ENCODE assay signal across 8 cellular contexts in the genomic region with DNA sequence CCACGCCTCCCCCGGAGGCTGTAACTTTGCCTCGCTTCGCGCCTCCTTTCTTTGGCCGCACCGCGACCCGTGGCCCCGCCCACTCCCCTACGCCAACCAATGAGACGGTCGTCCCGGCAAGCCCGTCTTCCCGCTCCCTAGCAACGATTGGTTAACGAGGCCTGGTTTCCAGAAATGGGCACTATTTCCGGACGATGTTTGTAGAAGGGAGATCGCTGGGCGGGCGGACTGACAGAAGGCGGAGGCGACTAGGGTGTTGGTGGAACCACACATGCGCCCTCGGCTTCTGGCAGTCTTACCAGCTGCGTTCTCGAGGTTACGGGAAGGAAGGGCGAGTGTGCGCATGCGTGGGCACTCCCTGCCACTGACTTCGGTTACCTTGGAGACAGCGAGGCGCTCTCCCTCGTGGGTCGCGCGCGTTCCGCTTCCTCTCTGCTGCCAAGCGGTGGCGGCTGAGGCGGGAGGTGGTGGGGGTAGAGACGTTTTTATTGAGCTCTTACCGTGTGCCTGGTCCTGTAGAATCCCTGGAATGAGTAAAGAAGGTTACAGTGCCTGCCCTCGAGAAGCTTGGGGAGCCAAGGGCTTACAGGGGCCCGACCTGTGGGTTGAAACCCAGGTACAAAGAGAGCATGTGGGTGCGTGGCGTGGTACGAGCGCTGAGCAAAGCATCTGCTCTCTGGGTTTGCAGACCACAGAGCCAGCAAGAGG. TPM values are rescaled to one million over a fixed set of nuclear protein-coding genes. Genes with fewer than 3 reads are reported as not detected.
A peak's percentile ranks its signal among the peaks of the same experiment; 100 is the strongest.
DNase-seq lines count a peak whose midpoint lies in the region; ATAC-seq and TF ChIP-seq lines count a peak whose summit lies in the region.

No MANE protein-coding gene starts in this region.

- no peaks in the 10 kb centered on the region for H3K9me3 ChIP-seq in testis

- H3K27ac Mint-ChIP-seq in activated naive CD8-positive, alpha-beta T cell = peak overlapping the region; percentile 95

- no peak for TF ChIP-seq CTCF in omental fat pad (IDR thresholded peaks at IDR 0.05)
- no peak for TF ChIP-seq CTCF in testis (IDR thresholded peaks at IDR 0.05)

- peaks cover 40% of the 10 kb centered on the region for H3K4me1 ChIP-seq in testis

- no peaks in the 10 kb centered on the region for H3K9me3 Mint-ChIP-seq in activated naive CD8-positive, alpha-beta T cell (ENCODE audit: low read depth)

- intact Hi-C loops in testis (cut with DNase I; ENCODE audit: low total_unique reads) = no loop called here

- H3K4me3 Mint-ChIP-seq in activated naive CD8-positive, alpha-beta T cell = peak overlapping the region; percentile 90

- no peaks in the 10 kb centered on the region for H3K27me3 ChIP-seq in testis

- 0 to 1% methylated on average over 6 to 49 of the region's 53 CpGs for WGBS in testis, 2 donors

- ATAC-seq in HG02623 (IDR thresholded peaks at IDR 0.05; ENCODE audit: unreplicated experiment) (peak; percentile 75), SK-N-SH treated with all-trans-retinoic acid at 6 μM for 48 hours (peak; percentile 74), omental fat pad (ENCODE audit: low FRiP score) (peak; percentile 91)

- TF ChIP-seq POLR2A in GM10847 (IDR thresholded peaks at IDR 0.05; ENCODE audit: extremely low read depth, insufficient read length) (peak; percentile 70), testis (IDR thresholded peaks at IDR 0.05) (no peak)

- peaks cover 70% of the 10 kb centered on the region for H3K4me1 Mint-ChIP-seq in activated naive CD8-positive, alpha-beta T cell (ENCODE audit: low read depth)

- peaks cover 20% of the 10 kb centered on the region for H3K36me3 Mint-ChIP-seq in activated naive CD8-positive, alpha-beta T cell

- DNase-seq in NCI-H1092 treated with DMSO at 0.1 percent for 48 hours (lab: John Stamatoyannopoulos, UW) = peak; percentile 100
- DNase-seq in glomerular visceral epithelial cell (ENCODE audit: extremely low spot score) = peak; percentile 100
- peak; percentile 98 for DNase-seq in omental fat pad (ENCODE audit: low spot score)
- DNase-seq in testis = peak; percentile 100

- H3K36me3 ChIP-seq in testis (ENCODE audit: low read depth, missing control alignments) = no peaks in the 10 kb centered on the region

- H3K4me3 ChIP-seq in testis = peak overlapping the region; percentile 68 to 78

- H3K27ac ChIP-seq in testis = peak overlapping the region; percentile 74 to 96

- no peaks in the 10 kb centered on the region for H3K27me3 Mint-ChIP-seq in activated naive CD8-positive, alpha-beta T cell

TF ChIP-seq in SK-N-SH treated with all-trans-retinoic acid at 6 μM for 48 hours, 23 proteins besides CTCF, POLR2A, EP300 and RAD21:
- TF ChIP-seq BACH2 (CRISPR knock-in tag; IDR thresholded peaks at IDR 0.05; ENCODE audit: borderline replicate concordance) (no peak), ARNTL (CRISPR knock-in tag; IDR thresholded peaks at IDR 0.05; ENCODE audit: borderline replicate concordance, low read depth) (no peak), ISL1 (CRISPR knock-in tag; IDR thresholded peaks at IDR 0.05) (no peak), ZFP30 (CRISPR knock-in tag; IDR thresholded peaks at IDR 0.05) (no peak), ZC3H10 (CRISPR knock-in tag; IDR thresholded peaks at IDR 0.05) (no peak), ZNF70 (CRISPR knock-in tag; IDR thresholded peaks at IDR 0.05) (no peak), OSR1 (CRISPR knock-in tag; IDR thresholded peaks at IDR 0.05) (no peak), SNAI2 (CRISPR knock-in tag; IDR thresholded peaks at IDR 0.05) (no peak), TOX (CRISPR knock-in tag; IDR thresholded peaks at IDR 0.05; ENCODE audit: borderline replicate concordance) (no peak), PPARA (CRISPR knock-in tag; IDR thresholded peaks at IDR 0.05; ENCODE audit: borderline replicate concordance) (no peak), ZNF565 (CRISPR knock-in tag; conservative IDR thresholded peaks at IDR 0.05; ENCODE audit: low read depth) (no peak), ZFP3 (CRISPR knock-in tag; IDR thresholded peaks at IDR 0.05) (no peak), RARB (CRISPR knock-in tag; IDR thresholded peaks at IDR 0.05) (no peak)
- TF ChIP-seq, protein P1, sequence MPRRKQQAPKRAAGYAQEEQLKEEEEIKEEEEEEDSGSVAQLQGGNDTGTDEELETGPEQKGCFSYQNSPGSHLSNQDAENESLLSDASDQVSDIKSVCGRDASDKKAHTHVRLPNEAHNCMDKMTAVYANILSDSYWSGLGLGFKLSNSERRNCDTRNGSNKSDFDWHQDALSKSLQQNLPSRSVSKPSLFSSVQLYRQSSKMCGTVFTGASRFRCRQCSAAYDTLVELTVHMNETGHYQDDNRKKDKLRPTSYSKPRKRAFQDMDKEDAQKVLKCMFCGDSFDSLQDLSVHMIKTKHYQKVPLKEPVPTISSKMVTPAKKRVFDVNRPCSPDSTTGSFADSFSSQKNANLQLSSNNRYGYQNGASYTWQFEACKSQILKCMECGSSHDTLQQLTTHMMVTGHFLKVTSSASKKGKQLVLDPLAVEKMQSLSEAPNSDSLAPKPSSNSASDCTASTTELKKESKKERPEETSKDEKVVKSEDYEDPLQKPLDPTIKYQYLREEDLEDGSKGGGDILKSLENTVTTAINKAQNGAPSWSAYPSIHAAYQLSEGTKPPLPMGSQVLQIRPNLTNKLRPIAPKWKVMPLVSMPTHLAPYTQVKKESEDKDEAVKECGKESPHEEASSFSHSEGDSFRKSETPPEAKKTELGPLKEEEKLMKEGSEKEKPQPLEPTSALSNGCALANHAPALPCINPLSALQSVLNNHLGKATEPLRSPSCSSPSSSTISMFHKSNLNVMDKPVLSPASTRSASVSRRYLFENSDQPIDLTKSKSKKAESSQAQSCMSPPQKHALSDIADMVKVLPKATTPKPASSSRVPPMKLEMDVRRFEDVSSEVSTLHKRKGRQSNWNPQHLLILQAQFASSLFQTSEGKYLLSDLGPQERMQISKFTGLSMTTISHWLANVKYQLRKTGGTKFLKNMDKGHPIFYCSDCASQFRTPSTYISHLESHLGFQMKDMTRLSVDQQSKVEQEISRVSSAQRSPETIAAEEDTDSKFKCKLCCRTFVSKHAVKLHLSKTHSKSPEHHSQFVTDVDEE (CRISPR knock-in tag; IDR thresholded peaks at IDR 0.05) = no peak
- TF ChIP-seq, protein P2, sequence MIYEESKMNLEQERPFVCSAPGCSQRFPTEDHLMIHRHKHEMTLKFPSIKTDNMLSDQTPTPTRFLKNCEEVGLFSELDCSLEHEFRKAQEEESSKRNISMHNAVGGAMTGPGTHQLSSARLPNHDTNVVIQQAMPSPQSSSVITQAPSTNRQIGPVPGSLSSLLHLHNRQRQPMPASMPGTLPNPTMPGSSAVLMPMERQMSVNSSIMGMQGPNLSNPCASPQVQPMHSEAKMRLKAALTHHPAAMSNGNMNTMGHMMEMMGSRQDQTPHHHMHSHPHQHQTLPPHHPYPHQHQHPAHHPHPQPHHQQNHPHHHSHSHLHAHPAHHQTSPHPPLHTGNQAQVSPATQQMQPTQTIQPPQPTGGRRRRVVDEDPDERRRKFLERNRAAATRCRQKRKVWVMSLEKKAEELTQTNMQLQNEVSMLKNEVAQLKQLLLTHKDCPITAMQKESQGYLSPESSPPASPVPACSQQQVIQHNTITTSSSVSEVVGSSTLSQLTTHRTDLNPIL (CRISPR knock-in tag; IDR thresholded peaks at IDR 0.05; ENCODE audit: low read depth) = no peak
- TF ChIP-seq, protein P3, sequence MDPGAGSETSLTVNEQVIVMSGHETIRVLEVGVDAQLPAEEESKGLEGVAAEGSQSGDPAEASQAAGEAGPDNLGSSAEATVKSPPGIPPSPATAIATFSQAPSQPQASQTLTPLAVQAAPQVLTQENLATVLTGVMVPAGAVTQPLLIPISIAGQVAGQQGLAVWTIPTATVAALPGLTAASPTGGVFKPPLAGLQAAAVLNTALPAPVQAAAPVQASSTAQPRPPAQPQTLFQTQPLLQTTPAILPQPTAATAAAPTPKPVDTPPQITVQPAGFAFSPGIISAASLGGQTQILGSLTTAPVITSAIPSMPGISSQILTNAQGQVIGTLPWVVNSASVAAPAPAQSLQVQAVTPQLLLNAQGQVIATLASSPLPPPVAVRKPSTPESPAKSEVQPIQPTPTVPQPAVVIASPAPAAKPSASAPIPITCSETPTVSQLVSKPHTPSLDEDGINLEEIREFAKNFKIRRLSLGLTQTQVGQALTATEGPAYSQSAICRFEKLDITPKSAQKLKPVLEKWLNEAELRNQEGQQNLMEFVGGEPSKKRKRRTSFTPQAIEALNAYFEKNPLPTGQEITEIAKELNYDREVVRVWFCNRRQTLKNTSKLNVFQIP (CRISPR knock-in tag; IDR thresholded peaks at IDR 0.05; ENCODE audit: borderline replicate concordance, low read depth) = no peak
TF ChIP-seq in SK-N-SH treated with all-trans-retinoic acid at 6 μM for 48 hours: peak in this region for 0.

RNA-seq across cellular contexts. Expression of a gene that starts 0.4 kb away (rescaled TPM):
- total RNA-seq in omental fat pad (10 to 100 TPM in 2 of 4 donors, 1 to 10 TPM in 2; 5.4 to 15.9 (median 12.6) TPM), testis (10 to 100 TPM; 12.4 to 14.6 TPM)
- 24.9 TPM for polyA plus RNA-seq in testis (ENCODE audit: insufficient read depth, low read depth, low replicate concordance)

RNA-seq across cellular contexts. Expression of a gene that starts 55.4 kb away (rescaled TPM):
- under 1 TPM in 1 of 4 donors, not detected in 3; 0.65 TPM for total RNA-seq in omental fat pad
- 10 to 100 TPM; 15.5 to 47.4 TPM for total RNA-seq in testis
- 72.0 TPM for polyA plus RNA-seq in testis (ENCODE audit: insufficient read depth, low read depth, low replicate concordance)

Comparison
In these comparisons a context has a peak if more than half of its experiments do, and no peak if none do; other contexts are left out.
1. Peak in every context shown above with its lines: DNase-seq, ATAC-seq, H3K4me3 ChIP-seq and H3K27ac ChIP-seq.
2. RNA of a gene that starts 55.4 kb away (total RNA-seq): 15.5 to 47.4 TPM in testis; 0.65 TPM in omental fat pad; every median in the first group is over 10 times any median in the second.